1 cellular context compared by ENCODE assay signal in genomic region chr11:72144807-72145565, GRCh38.
TF ChIP-seq lines count a peak whose summit lies in the region.

No MANE protein-coding gene starts in this region.

TF ChIP-seq in IMR-90, 13 proteins besides CTCF, POLR2A, EP300 and RAD21:
- TF ChIP-seq CEBPB (IDR thresholded peaks at IDR 0.05; ENCODE audit: low read depth, low read length) (peak; percentile 76), RFX5 (IDR thresholded peaks at IDR 0.05; ENCODE audit: low read depth, low read length) (no peak), MAZ (IDR thresholded peaks at IDR 0.05; ENCODE audit: borderline replicate concordance, low read depth, low read length) (no peak), USF2 (IDR thresholded peaks at IDR 0.05; ENCODE audit: low read depth, low read length) (no peak), CHD1 (IDR thresholded peaks at IDR 0.05; ENCODE audit: low read depth, low read length) (no peak), ELK1 (IDR thresholded peaks at IDR 0.05; ENCODE audit: borderline replicate concordance, low read depth, low read length) (no peak), SMC3 (IDR thresholded peaks at IDR 0.05; ENCODE audit: low read depth, low read length) (no peak), FOS (IDR thresholded peaks at IDR 0.05; ENCODE audit: low read depth, low read length) (no peak)
